ENCODE assay signal across 17 cellular contexts in genomic region chr12:104737113-104737512, GRCh38.
DNase-seq lines count a peak whose midpoint lies in the region; TF ChIP-seq lines count a peak whose summit lies in the region.
"Had no signal": no experiment of that assay in that cellular context is flagged by ENCODE, and none has a peak within 500 bp of the region (broad histone marks: within the 10 kb centered on the region; RNA-seq: fewer than 3 reads in every experiment).

No MANE protein-coding gene starts in this region.

- no peaks in the 10 kb centered on the region for H3K9me3 ChIP-seq in CD4-positive, alpha-beta memory T cell (ENCODE audit: control insufficient read depth in 1 of 2, low read length in 2 of 2)
- no peaks in the 10 kb centered on the region for H3K9me3 ChIP-seq in H9 (ENCODE audit: control insufficient read depth, low read depth, low read length)
- H3K9me3 ChIP-seq: gastroesophageal sphincter, pancreas had no signal

- no peaks in the 10 kb centered on the region for H3K27me3 Mint-ChIP-seq in CD4-positive, alpha-beta memory T cell
- H3K27me3 Mint-ChIP-seq in H9 (ENCODE audit: low read depth): no peaks in the 10 kb centered on the region; the same call in 1 of the 2 replicates
- H3K27me3 Mint-ChIP-seq in chondrocyte (ENCODE audit: low read depth): no peaks in the 10 kb centered on the region
- no peaks in the 10 kb centered on the region for H3K27me3 Mint-ChIP-seq in neural crest cell (ENCODE audit: low read depth)
- H3K27me3 Mint-ChIP-seq: activated naive CD8-positive, alpha-beta T cell had no signal

- no peak overlapping the region for H2BK5ac ChIP-seq in H9 (ENCODE audit: insufficient read length, low read length)

- no peak overlapping the region for H2BK20ac ChIP-seq in H9 (ENCODE audit: low read depth, low read length, poor library complexity, severe bottlenecking)

- DNase-seq in CD4-positive, alpha-beta memory T cell: no peak
- DNase-seq in H9 (no peak), chondrocyte (ENCODE audit: low spot score) (no peak), neural crest cell (ENCODE audit: low read depth, low spot score) (no peak), C1 segment of cervical spinal cord (lab: John Stamatoyannopoulos, UW) (no peak), occipital lobe (lab: John Stamatoyannopoulos, UW) (no peak)
- no peak for DNase-seq in stimulated activated naive CD4-positive, alpha-beta T cell treated with Interleukin-2 at 50 U/mL for 16 hours (lab: John Stamatoyannopoulos, UW)
- DNase-seq: activated CD4-positive, CD25-positive, alpha-beta regulatory T cell treated with anti-CD3 and anti-CD28 coated beads, Interleukin-2, amount 50 U/mL, for 72 hours; GDM1; midbrain; NCI-H524 treated with DMSO at 0.1 percent for 48 hours; pancreas; SHP77 had no signal

- H3K27me3 ChIP-seq in CD4-positive, alpha-beta memory T cell (ENCODE audit: insufficient read depth, low read length): no peaks in the 10 kb centered on the region
- H3K27me3 ChIP-seq in H9 (ENCODE audit: insufficient read depth, low read length): no peaks in the 10 kb centered on the region
- H3K27me3 ChIP-seq: gastroesophageal sphincter, pancreas had no signal

- H3K79me2 ChIP-seq in H9 (ENCODE audit: insufficient read depth, low read length): no peaks in the 10 kb centered on the region

- no peak for TF ChIP-seq CTCF in H9 (conservative IDR thresholded peaks at IDR 0.05)
- TF ChIP-seq CTCF in chondrocyte (IDR thresholded peaks at IDR 0.05): no peak
- TF ChIP-seq CTCF in neural crest cell (conservative IDR thresholded peaks at IDR 0.05): no peak

- H3K79me1 ChIP-seq in H9 (ENCODE audit: insufficient read depth, low read depth, low read length, poor library complexity, severe bottlenecking): no peaks in the 10 kb centered on the region

- H3K4me3 Mint-ChIP-seq in CD4-positive, alpha-beta memory T cell: peak overlapping the region in 1 of 8 donors; percentile 32
- H3K4me3 Mint-ChIP-seq in H9 (no peak overlapping the region), chondrocyte (ENCODE audit: unreplicated experiment) (no peak overlapping the region), neural crest cell (peak overlapping the region; percentile 49)
- H3K4me3 Mint-ChIP-seq: activated naive CD8-positive, alpha-beta T cell had no signal

- H4K8ac ChIP-seq in H9 (replicated peaks; ENCODE audit: insufficient read length, low read depth, low read length): no peak overlapping the region

- no peak overlapping the region for H3K23ac ChIP-seq in H9 (ENCODE audit: insufficient read length, low read depth, low read length)

- CTCF ChIA-PET in CD4-positive, alpha-beta memory T cell (lab: Charles Lee; ENCODE audit: partially characterized antibody): no interaction called here

- H3K4ac ChIP-seq in H9 (ENCODE audit: low read depth, low read length): no peak overlapping the region

- H3K9ac ChIP-seq in H9 (ENCODE audit: extremely low read depth, insufficient read length, low read length): no peak overlapping the region
- H3K9ac ChIP-seq: KMS-11 had no signal

- H2AK5ac ChIP-seq in H9 (ENCODE audit: insufficient read length, low read length): no peak overlapping the region

- H3K9me3 Mint-ChIP-seq in CD4-positive, alpha-beta memory T cell: no peaks in the 10 kb centered on the region
- H3K9me3 Mint-ChIP-seq in H9 (no peaks in the 10 kb centered on the region; a peak in 1 of 5 replicates), chondrocyte (ENCODE audit: low read depth) (no peaks in the 10 kb centered on the region), neural crest cell (no peaks in the 10 kb centered on the region)

- no peaks in the 10 kb centered on the region for H4K20me1 ChIP-seq in H9 (ENCODE audit: control insufficient read depth, insufficient read depth, insufficient read length)

- H3K36me3 Mint-ChIP-seq in CD4-positive, alpha-beta memory T cell: peaks cover 0 to 5% of the 10 kb centered on the region in 2 donors
- no peaks in the 10 kb centered on the region for H3K36me3 Mint-ChIP-seq in H9 (ENCODE audit: insufficient read depth in 1 of 3, low read depth in 3 of 3)
- H3K36me3 Mint-ChIP-seq in chondrocyte (ENCODE audit: low read depth): no peaks in the 10 kb centered on the region
- no peaks in the 10 kb centered on the region for H3K36me3 Mint-ChIP-seq in neural crest cell (ENCODE audit: low read depth)

- H2BK120ac ChIP-seq in H9 (ENCODE audit: low read depth, low read length, poor library complexity, severe bottlenecking): no peak overlapping the region

- no peak overlapping the region for H2BK15ac ChIP-seq in H9 (ENCODE audit: low read depth, low read length)

- H3K23me2 ChIP-seq in H9 (ENCODE audit: insufficient read length, low read depth, low read length, poor library complexity, severe bottlenecking): no peaks in the 10 kb centered on the region

- no peak overlapping the region for H2AFZ ChIP-seq in H9 (ENCODE audit: low read length)

- no peak overlapping the region for H3K18ac ChIP-seq in H9 (ENCODE audit: insufficient read length, low read depth, low read length)

- no peak overlapping the region for H3T11ph ChIP-seq in H9 (ENCODE audit: low read length)

- intact Hi-C loops in CD4-positive, alpha-beta memory T cell (cut with micrococcal nuclease): no loop called here

- peak overlapping the region in 6 of 7 donors; percentile 47 to 84 (median 78) for H3K27ac Mint-ChIP-seq in CD4-positive, alpha-beta memory T cell
- 0 out of 7 replicates have a peak overlapping the region, but pooled peaks of 2 of the 3 experiments have one; percentile 53 to 62 for H3K27ac Mint-ChIP-seq in H9
- H3K27ac Mint-ChIP-seq in chondrocyte (ENCODE audit: unreplicated experiment): peak overlapping the region; percentile 64
- peak overlapping the region; percentile 94 for H3K27ac Mint-ChIP-seq in neural crest cell (ENCODE audit: unreplicated experiment)
- H3K27ac Mint-ChIP-seq: activated naive CD8-positive, alpha-beta T cell had no signal

- H3K14ac ChIP-seq in H9 (ENCODE audit: insufficient read depth, low read length): no peak overlapping the region

- no CpG with 5 or more reads among the region's 7 CpGs for WGBS in H9 (ENCODE audit: extremely low coverage, insufficient read length, low lambda C conversion rate)

- no peak overlapping the region for H3K4me3 ChIP-seq in CD4-positive, alpha-beta memory T cell (ENCODE audit: low read length in 2 of 2)
- H3K4me3 ChIP-seq: gastroesophageal sphincter, GM12878, pancreas had no signal

- no peak overlapping the region for H2BK12ac ChIP-seq in H9 (ENCODE audit: insufficient read length, low read depth, low read length)

- H3K27ac ChIP-seq in CD4-positive, alpha-beta memory T cell (ENCODE audit: low read depth, low read length): no peak overlapping the region
- no peak overlapping the region for H3K27ac ChIP-seq in H9 (ENCODE audit: insufficient read length, low read depth, low read length)
- H3K27ac ChIP-seq: gastroesophageal sphincter, KMS-11, pancreas had no signal

- POLR2A ChIA-PET in CD4-positive, alpha-beta memory T cell (lab: Charles Lee; ENCODE audit: partially characterized antibody): no interaction called here

- H3K4me1 ChIP-seq in CD4-positive, alpha-beta memory T cell (ENCODE audit: insufficient read depth, low read length): peaks cover 91% of the 10 kb centered on the region
- no peaks in the 10 kb centered on the region; the same call in 1 of the 2 replicates for H3K4me1 ChIP-seq in H9 (ENCODE audit: insufficient read depth, low read length)
- H3K4me1 ChIP-seq: pancreas had no signal

- H4K91ac ChIP-seq in H9 (ENCODE audit: insufficient read length, low read depth, low read length): no peak overlapping the region

- no peaks in the 10 kb centered on the region for H3K36me3 ChIP-seq in CD4-positive, alpha-beta memory T cell (ENCODE audit: insufficient read depth, low read length)
- H3K36me3 ChIP-seq: gastroesophageal sphincter, pancreas had no signal

- peaks cover 76 to 97% (median 84%) of the 10 kb centered on the region in 4 donors for H3K4me1 Mint-ChIP-seq in CD4-positive, alpha-beta memory T cell
- H3K4me1 Mint-ChIP-seq in H9 (peaks cover 23 to 34% of the 10 kb centered on the region in 2 experiments), chondrocyte (ENCODE audit: low read depth) (peaks cover 46% of the 10 kb centered on the region), neural crest cell (peaks cover 69% of the 10 kb centered on the region)

- no peak overlapping the region for H4K5ac ChIP-seq in H9 (ENCODE audit: insufficient read length, low read depth, low read length)

- H3K4me2 ChIP-seq in H9 (ENCODE audit: insufficient read depth, insufficient read length, low read length): no peak overlapping the region
- H3K4me2 ChIP-seq: KMS-11 had no signal

- no peak overlapping the region for H3K56ac ChIP-seq in H9 (ENCODE audit: insufficient read length, low read depth, low read length)
